12 cellular contexts compared by ENCODE assay signal in genomic region chr3:18723426-18723825, GRCh38.
A peak's percentile ranks its signal among the peaks of the same experiment; 100 is the strongest.
DNase-seq lines count a peak whose midpoint lies in the region; ATAC-seq and TF ChIP-seq lines count a peak whose summit lies in the region.
"Had no signal": no experiment of that assay in that cellular context is flagged by ENCODE, and none has a peak within 500 bp of the region (broad histone marks: within the 10 kb centered on the region; RNA-seq: fewer than 3 reads in every experiment).

No MANE protein-coding gene starts in this region.

- H3K9me3 ChIP-seq in BE2C, result no peaks in the 10 kb centered on the region
- H3K9me3 ChIP-seq: SJSA1 had no signal

- no peak for TF ChIP-seq CTCF in BE2C (IDR thresholded peaks at IDR 0.05; ENCODE audit: low read depth, low read length)

- no peaks in the 10 kb centered on the region for H3K36me3 ChIP-seq in BE2C
- H3K36me3 ChIP-seq: brain microvascular endothelial cell, SJSA1 had no signal

- peak; percentile 69 for DNase-seq in SKM-1 treated with dmso at 0.1 percent for 144 hours (lab: John Stamatoyannopoulos, UW; ENCODE audit: unreplicated experiment)
- no peak for DNase-seq in SKM-1 (lab: John Stamatoyannopoulos, UW; ENCODE audit: unreplicated experiment)
- DNase-seq in UCSD-AML1 (lab: John Stamatoyannopoulos, UW; ENCODE audit: unreplicated experiment), result peak; percentile 11
- DNase-seq in naive thymus-derived CD8-positive, alpha-beta T cell, result no peak
- no peak for DNase-seq in BE2C
- no peak for DNase-seq in AG08396 (ENCODE audit: low spot score)
- DNase-seq: brain microvascular endothelial cell, NCI-H1092, nephron progenitor cell had no signal

- peaks cover 0 to 18% (median 0%) of the 10 kb centered on the region in 9 donors for H3K9me3 Mint-ChIP-seq in naive thymus-derived CD8-positive, alpha-beta T cell
- H3K9me3 Mint-ChIP-seq: nephron progenitor cell had no signal

- peak overlapping the region; percentile 93 to 100 (median 97) for H3K27ac Mint-ChIP-seq in naive thymus-derived CD8-positive, alpha-beta T cell
- H3K27ac Mint-ChIP-seq: nephron progenitor cell had no signal

- no peaks in the 10 kb centered on the region for H3K27me3 ChIP-seq in BE2C
- H3K27me3 ChIP-seq: brain microvascular endothelial cell, SJSA1 had no signal

- no peak overlapping the region for H3K4me3 ChIP-seq in BE2C (ENCODE audit: low read depth, low read length)
- H3K4me3 ChIP-seq: SJSA1 had no signal

- H3K36me3 Mint-ChIP-seq in naive thymus-derived CD8-positive, alpha-beta T cell, result peaks cover 0 to 11% (median 4%) of the 10 kb centered on the region in 3 donors

- H3K4me3 Mint-ChIP-seq in naive thymus-derived CD8-positive, alpha-beta T cell, result peak overlapping the region; percentile 6 to 90 (median 73)
- H3K4me3 Mint-ChIP-seq: nephron progenitor cell had no signal

- POLR2A ChIA-PET in naive thymus-derived CD8-positive, alpha-beta T cell (lab: Charles Lee), result interaction anchor here (4.0 to 9.4 kb wide), 2 partner anchors 8 to 19 kb away, joined by 30 to 102 read pairs; no protein-coding TSS in a partner anchor

- no peaks in the 10 kb centered on the region for H3K4me1 ChIP-seq in BE2C
- H3K4me1 ChIP-seq: SJSA1 had no signal

- H3K4me1 Mint-ChIP-seq in naive thymus-derived CD8-positive, alpha-beta T cell, result peaks cover 35 to 70% (median 65%) of the 10 kb centered on the region in 4 donors

- H3K27me3 Mint-ChIP-seq in naive thymus-derived CD8-positive, alpha-beta T cell, result no peaks in the 10 kb centered on the region

- ATAC-seq in GM18868 (IDR thresholded peaks at IDR 0.05; ENCODE audit: unreplicated experiment) (peak; percentile 77), GM19035 (IDR thresholded peaks at IDR 0.05; ENCODE audit: unreplicated experiment) (no peak)
- peak in 1 of 2 donors; percentile 25 for ATAC-seq in naive thymus-derived CD8-positive, alpha-beta T cell

Comparison
In these comparisons a context has a peak if more than half of its experiments do, and no peak if none do; other contexts are left out.
1. DNase-seq: peak in SKM-1 treated with dmso at 0.1 percent for 144 hours (single experiment) and UCSD-AML1 (single experiment); none in SKM-1 (single experiment), naive thymus-derived CD8-positive, alpha-beta T cell (0 of 10), BE2C (single experiment) and AG08396 (single experiment).